ENCODE assay signal across 36 cellular contexts in genomic region chr1:84755216-84755615, GRCh38.
"Had no signal": no experiment of that assay in that cellular context is flagged by ENCODE, and none has a peak within 500 bp of the region (broad histone marks: within the 10 kb centered on the region; RNA-seq: fewer than 3 reads in every experiment).

No MANE protein-coding gene starts in this region.

- H3K27ac Mint-ChIP-seq: activated B cell treated with CpG ODN at 0.5 μM for 24 hours; activated CD4-positive, alpha-beta memory T cell treated with anti-CD3 and anti-CD28 coated beads for 36 hours; activated CD4-positive, alpha-beta T cell treated with anti-CD3 and anti-CD28 coated beads, Interleukin-2, amount 10 ng/mL, durations not matched to agents 24 days and 14 days; activated CD8-positive, alpha-beta T cell treated with anti-CD3 and anti-CD28 coated beads for 36 hours; activated naive CD8-positive, alpha-beta T cell treated with anti-CD3 and anti-CD28 coated beads for 36 hours; activated T-cell treated with anti-CD3 and anti-CD28 coated beads, Interleukin-2, amount 50 U/mL, for 72 hours; activated T-helper 1 cell treated with anti-CD3 and anti-CD28 coated beads, Interleukin-12 subunit alpha, Interleukin-12 subunit beta, Interleukin-2, Interleukin-4 antibody, amounts not matched to agents 30 ng/mL and 10 ng/mL and 1 ng/mL, durations not matched to agents 14 hours and 24 hours and 36 hours; activated T-helper 17 cell treated with anti-CD3 and anti-CD28 coated beads, Interleukin-2, amount 50 U/mL, for 72 hours; T-helper 1 cell treated with Interleukin-12 subunit alpha and Interleukin-12 subunit beta and Interleukin-4 antibody, amounts not matched to agents 30 μg/mL and 1 μg/mL, for 36 hours; T-helper 2 cell treated with Interferon-gamma antibody and Interleukin-4, amounts not matched to agents 5 μg/mL and 100 μg/mL, for 36 hours had no signal

- H3K27me3 ChIP-seq: body of pancreas, breast epithelium had no signal

- H3K27ac ChIP-seq: adrenal gland, body of pancreas, brain microvascular endothelial cell, breast epithelium, VCaP had no signal

- H3K9me3 ChIP-seq: adrenal gland, body of pancreas, breast epithelium had no signal

- H3K4me1 ChIP-seq: breast epithelium had no signal

- H3K4me3 Mint-ChIP-seq: activated B cell treated with CpG ODN at 0.5 μM for 24 hours; activated CD4-positive, alpha-beta memory T cell treated with anti-CD3 and anti-CD28 coated beads for 36 hours; activated CD4-positive, alpha-beta T cell treated with anti-CD3 and anti-CD28 coated beads, Interleukin-2, amount 10 ng/mL, durations not matched to agents 24 days and 14 days; activated CD8-positive, alpha-beta T cell treated with anti-CD3 and anti-CD28 coated beads for 36 hours; activated naive CD4-positive, alpha-beta T cell treated with anti-CD3 and anti-CD28 coated beads, Interleukin-2, amount 10 ng/mL, durations not matched to agents 7 days and 5 days; activated naive CD8-positive, alpha-beta T cell treated with anti-CD3 and anti-CD28 coated beads for 36 hours; activated T-cell treated with anti-CD3 and anti-CD28 coated beads, Interleukin-2, amount 50 U/mL, for 4 hours; activated T-cell treated with anti-CD3 and anti-CD28 coated beads, Interleukin-2, amount 50 U/mL, for 72 hours; activated T-helper 1 cell treated with anti-CD3 and anti-CD28 coated beads, Interleukin-12 subunit alpha, Interleukin-12 subunit beta, Interleukin-2, Interleukin-4 antibody, amounts not matched to agents 30 ng/mL and 10 ng/mL and 1 ng/mL, durations not matched to agents 14 hours and 24 hours and 36 hours; activated T-helper 17 cell treated with anti-CD3 and anti-CD28 coated beads, Interleukin-2, amount 50 U/mL, for 72 hours; T-helper 1 cell treated with Interleukin-12 subunit alpha and Interleukin-12 subunit beta and Interleukin-4 antibody, amounts not matched to agents 30 μg/mL and 1 μg/mL, for 36 hours; T-helper 2 cell treated with Interferon-gamma antibody and Interleukin-4, amounts not matched to agents 5 μg/mL and 100 μg/mL, for 36 hours had no signal

- DNase-seq: activated B cell treated with CpG ODN at 0.5 μM for 24 hours; activated CD4-positive, alpha-beta memory T cell treated with anti-CD3 and anti-CD28 coated beads for 36 hours; activated CD4-positive, alpha-beta T cell treated with anti-CD3 and anti-CD28 coated beads for 4 hours; activated CD4-positive, alpha-beta T cell treated with anti-CD3 and anti-CD28 coated beads, Interleukin-2, amount 10 ng/mL, durations not matched to agents 24 days and 14 days; activated CD4-positive, alpha-beta T cell treated with anti-CD3 and anti-CD28 coated beads, Interleukin-2, amount 50 U/mL, for 1 hour; activated CD4-positive, alpha-beta T cell treated with anti-CD3 and anti-CD28 coated beads, Interleukin-2, amount 50 U/mL, for 4 hours; activated CD4-positive, CD25-positive, alpha-beta regulatory T cell treated with anti-CD3 and anti-CD28 coated beads, Interleukin-2, amount 50 U/mL, for 72 hours; activated CD8-positive, alpha-beta memory T cell treated with anti-CD3 and anti-CD28 coated beads, Interleukin-2, amount 50 U/mL, for 4 hours; activated CD8-positive, alpha-beta T cell treated with anti-CD3 and anti-CD28 coated beads for 36 hours; activated effector memory CD4-positive, alpha-beta T cell treated with anti-CD3 and anti-CD28 coated beads, Interleukin-2, amount 50 U/mL, for 16 hours; activated gamma-delta T cell treated with Interleukin-2 at 50 U/mL for 16 hours; activated naive CD4-positive, alpha-beta T cell; activated naive CD4-positive, alpha-beta T cell treated with anti-CD3 and anti-CD28 coated beads, Interleukin-2, amount 10 ng/mL, durations not matched to agents 7 days and 5 days; activated naive CD8-positive, alpha-beta T cell treated with anti-CD3 and anti-CD28 coated beads for 36 hours; activated T-cell treated with anti-CD3 and anti-CD28 coated beads for 4 hours; activated T-cell treated with anti-CD3 and anti-CD28 coated beads, Interleukin-2, amount 50 U/mL, for 1 hour; activated T-cell treated with anti-CD3 and anti-CD28 coated beads, Interleukin-2, amount 50 U/mL, for 4 hours; activated T-cell treated with anti-CD3 and anti-CD28 coated beads, Interleukin-2, amount 50 U/mL, for 72 hours; adrenal gland; amniotic stem cell; aorta; body of pancreas; brain microvascular endothelial cell; central memory CD4-positive, alpha-beta T cell; T-helper 1 cell; T-helper 2 cell; T-helper 9 cell had no signal

- H3K36me3 ChIP-seq: adrenal gland, brain microvascular endothelial cell, breast epithelium had no signal

- H3K9me3 Mint-ChIP-seq: activated B cell treated with CpG ODN at 0.5 μM for 24 hours; activated CD4-positive, alpha-beta memory T cell treated with anti-CD3 and anti-CD28 coated beads for 36 hours; activated CD4-positive, alpha-beta T cell treated with anti-CD3 and anti-CD28 coated beads, Interleukin-2, amount 10 ng/mL, durations not matched to agents 24 days and 14 days; activated CD8-positive, alpha-beta T cell treated with anti-CD3 and anti-CD28 coated beads for 36 hours; activated naive CD4-positive, alpha-beta T cell treated with anti-CD3 and anti-CD28 coated beads, Interleukin-2, amount 10 ng/mL, durations not matched to agents 7 days and 5 days; activated naive CD4-positive, alpha-beta T cell treated with anti-CD3 and anti-CD28 coated beads, Interleukin-2, amount 50 U/mL, for 72 hours; activated naive CD8-positive, alpha-beta T cell treated with anti-CD3 and anti-CD28 coated beads for 36 hours; activated T-cell treated with anti-CD3 and anti-CD28 coated beads, Interleukin-2, amount 50 U/mL, for 4 hours; activated T-cell treated with anti-CD3 and anti-CD28 coated beads, Interleukin-2, amount 50 U/mL, for 72 hours; activated T-helper 1 cell treated with anti-CD3 and anti-CD28 coated beads, Interleukin-12 subunit alpha, Interleukin-12 subunit beta, Interleukin-2, Interleukin-4 antibody, amounts not matched to agents 30 ng/mL and 10 ng/mL and 1 ng/mL, durations not matched to agents 14 hours and 24 hours and 36 hours; activated T-helper 17 cell treated with anti-CD3 and anti-CD28 coated beads, Interleukin-2, amount 50 U/mL, for 72 hours; T-helper 1 cell treated with Interleukin-12 subunit alpha and Interleukin-12 subunit beta and Interleukin-4 antibody, amounts not matched to agents 30 μg/mL and 1 μg/mL, for 36 hours; T-helper 2 cell treated with Interferon-gamma antibody and Interleukin-4, amounts not matched to agents 5 μg/mL and 100 μg/mL, for 36 hours had no signal

- ATAC-seq: activated CD8-positive, alpha-beta T cell treated with anti-CD3 and anti-CD28 coated beads for 36 hours; activated naive CD4-positive, alpha-beta T cell treated with anti-CD3 and anti-CD28 coated beads, Interleukin-2, amount 50 U/mL, for 72 hours; activated T-cell treated with anti-CD3 and anti-CD28 coated beads, Interleukin-2, amount 50 U/mL, for 4 hours; activated T-cell treated with anti-CD3 and anti-CD28 coated beads, Interleukin-2, amount 50 U/mL, for 72 hours; activated T-helper 17 cell treated with anti-CD3 and anti-CD28 coated beads, Interleukin-2, amount 50 U/mL, for 72 hours; body of pancreas had no signal

- H3K36me3 Mint-ChIP-seq: activated CD4-positive, alpha-beta memory T cell treated with anti-CD3 and anti-CD28 coated beads for 36 hours; activated naive CD4-positive, alpha-beta T cell treated with anti-CD3 and anti-CD28 coated beads, Interleukin-2, amount 10 ng/mL, durations not matched to agents 7 days and 5 days; activated naive CD4-positive, alpha-beta T cell treated with anti-CD3 and anti-CD28 coated beads, Interleukin-2, amount 50 U/mL, for 72 hours; activated naive CD8-positive, alpha-beta T cell treated with anti-CD3 and anti-CD28 coated beads for 36 hours had no signal

- FAIRE-seq: astrocyte, TTC549 had no signal

- H3K4me3 ChIP-seq: adrenal gland, body of pancreas, breast epithelium had no signal
